Comparison of ENCODE assay signal across 12 cellular contexts in the genomic region with DNA sequence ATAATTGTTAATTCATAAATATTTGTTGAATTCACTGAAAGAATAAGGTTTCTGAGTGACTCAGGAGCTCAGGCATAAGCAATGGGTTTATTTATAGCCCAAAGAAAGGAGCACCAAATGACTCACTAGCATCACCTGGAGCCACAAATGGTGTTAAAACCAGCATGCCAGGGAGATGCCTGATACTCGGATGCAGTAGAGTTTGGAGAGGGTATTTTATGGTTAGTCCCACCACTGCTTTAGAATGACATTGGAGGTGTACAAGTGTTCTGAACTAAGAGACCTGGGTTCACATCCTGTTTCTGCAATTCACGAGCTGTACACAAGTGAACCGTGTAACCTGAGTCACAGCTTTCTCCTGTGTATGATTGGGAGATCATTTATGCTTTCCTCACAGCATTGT. TPM values are rescaled to one million over a fixed set of nuclear protein-coding genes. Genes with fewer than 3 reads are reported as not detected.
DNase-seq lines count a peak whose midpoint lies in the region; ATAC-seq and TF ChIP-seq lines count a peak whose summit lies in the region.
"Had no signal": no experiment of that assay in that cellular context is flagged by ENCODE, and none has a peak within 500 bp of the region (broad histone marks: within the 10 kb centered on the region; RNA-seq: fewer than 3 reads in every experiment).

No MANE protein-coding gene starts in this region.

- H3F3A ChIP-seq in PC-9 (ENCODE audit: insufficient read depth, low read depth), result 0 out of 2 replicates have a peak, but pooled peaks cover 3% of the 10 kb centered on the region

- H3K9me3 ChIP-seq in PC-9 (ENCODE audit: insufficient read depth, low read depth) (no peaks in the 10 kb centered on the region), trophoblast cell (ENCODE audit: insufficient read depth, low read depth, low read length) (no peaks in the 10 kb centered on the region)
- H3K9me3 ChIP-seq: A549, Peyer's patch had no signal

- H2BK12ac ChIP-seq in trophoblast cell (ENCODE audit: low read length), result no peak overlapping the region

- H4K20me1 ChIP-seq in PC-9 (ENCODE audit: insufficient read depth), result no peaks in the 10 kb centered on the region

- H3K4me3 ChIP-seq in fibroblast of mammary gland (ENCODE audit: control insufficient read depth, low read depth, low read length) (no peak overlapping the region), PC-9 (no peak overlapping the region), trophoblast cell (ENCODE audit: low read depth, low read length) (no peak overlapping the region)
- H3K4me3 ChIP-seq: A549, Peyer's patch, smooth muscle cell had no signal

- no peaks in the 10 kb centered on the region for H3K79me1 ChIP-seq in trophoblast cell (ENCODE audit: low read length)

- H3K27ac ChIP-seq in PC-9 (no peak overlapping the region), trophoblast cell (ENCODE audit: low read depth, low read length) (no peak overlapping the region)
- H3K27ac ChIP-seq: A549, Peyer's patch had no signal

- H3K4ac ChIP-seq in trophoblast cell (ENCODE audit: low read depth, low read length), result no peak overlapping the region

- H2BK120ac ChIP-seq in trophoblast cell (ENCODE audit: insufficient read depth, low read length, poor library complexity), result no peak overlapping the region

- TF ChIP-seq CTCF in fibroblast of mammary gland (conservative IDR thresholded peaks at IDR 0.05; ENCODE audit: control insufficient read depth, insufficient read depth, low read depth, low read length) (no peak), PC-9 (conservative IDR thresholded peaks at IDR 0.05) (no peak)

- H2AFZ ChIP-seq in PC-9 (no peak overlapping the region), trophoblast cell (ENCODE audit: insufficient read depth, low read length, poor library complexity) (no peak overlapping the region)

- DNase-seq in activated CD4-positive, CD25-positive, alpha-beta regulatory T cell (lab: John Stamatoyannopoulos, UW), result no peak
- peak; percentile 4 for DNase-seq in fibroblast of mammary gland (ENCODE audit: low read depth)
- DNase-seq in PC-9, result no peak
- DNase-seq in trophoblast cell, result no peak
- no peak for DNase-seq in central memory CD4-positive, alpha-beta T cell
- DNase-seq: NCI-H1436 treated with DMSO at 0.1 percent for 48 hours, Peyer's patch had no signal

- peak; percentile 68 to 79 for ATAC-seq in activated CD4-positive, CD25-positive, alpha-beta regulatory T cell treated with anti-CD3 and anti-CD28 coated beads, Interleukin-2, amount 50 U/mL, for 24 hours
- peak; percentile 48 for ATAC-seq in GM19467 (IDR thresholded peaks at IDR 0.05; ENCODE audit: unreplicated experiment)
- ATAC-seq in HG03175 (IDR thresholded peaks at IDR 0.05; ENCODE audit: unreplicated experiment), result peak; percentile 55
- ATAC-seq: A549 had no signal

- no peak overlapping the region for H4K8ac ChIP-seq in trophoblast cell (ENCODE audit: low read depth, low read length)

- H3K27me3 ChIP-seq in PC-9 (ENCODE audit: insufficient read depth, low read depth) (no peaks in the 10 kb centered on the region), trophoblast cell (ENCODE audit: insufficient read depth, low read length) (no peaks in the 10 kb centered on the region)
- H3K27me3 ChIP-seq: Peyer's patch had no signal

- BruUV-seq in PC-9 (replicated peaks; lab: Mats Ljungman, UMichigan), result no TSS peak

- H3K4me2 ChIP-seq in PC-9 (no peak overlapping the region), trophoblast cell (ENCODE audit: low read length) (no peak overlapping the region)
- H3K4me2 ChIP-seq: A549, smooth muscle cell had no signal

- H3K4me1 ChIP-seq in PC-9 (replicated peaks; ENCODE audit: insufficient read depth), result 0 out of 2 replicates have a peak, but pooled peaks cover 5% of the 10 kb centered on the region
- H3K4me1 ChIP-seq in trophoblast cell (ENCODE audit: control insufficient read depth in 1 of 2, insufficient read depth in 2 of 2, low read length in 2 of 2), result no peaks in the 10 kb centered on the region
- H3K4me1 ChIP-seq: Peyer's patch had no signal

- H2BK5ac ChIP-seq in trophoblast cell (ENCODE audit: low read depth, low read length, poor library complexity), result no peak overlapping the region

- no peaks in the 10 kb centered on the region for H3K9me2 ChIP-seq in PC-9 (ENCODE audit: insufficient read depth)

- no peak overlapping the region for H3K9ac ChIP-seq in trophoblast cell (ENCODE audit: low read length)

- no peak overlapping the region for H3K23ac ChIP-seq in trophoblast cell (ENCODE audit: low read length)

- no peak overlapping the region for H2AK5ac ChIP-seq in trophoblast cell (ENCODE audit: low read length)

- intact Hi-C loops in PC-9 (cut with micrococcal nuclease; ENCODE audit: unreplicated experiment), result loop anchor here (10.0 kb wide), 1 partner anchor 1512 kb away; the partner anchor contains the start of gene OXCT1

- WGBS in trophoblast cell (ENCODE audit: extremely low coverage, insufficient coverage, insufficient read length), result no CpG with 5 or more reads among the region's 3 CpGs

- no peaks in the 10 kb centered on the region for H3K36me3 ChIP-seq in PC-9 (ENCODE audit: low read depth)
- no peaks in the 10 kb centered on the region for H3K36me3 ChIP-seq in trophoblast cell (ENCODE audit: control insufficient read depth in 1 of 2, insufficient read depth in 2 of 2, low read length in 2 of 2)
- H3K36me3 ChIP-seq: Peyer's patch had no signal

- CTCF ChIA-PET in PC-9 (lab: Charles Lee), result no interaction called here

- no peaks in the 10 kb centered on the region for H3K79me2 ChIP-seq in PC-9 (ENCODE audit: low read depth)
- no peaks in the 10 kb centered on the region for H3K79me2 ChIP-seq in trophoblast cell (ENCODE audit: control insufficient read depth, insufficient read depth, low read length, poor library complexity)

- no peak overlapping the region for H3K18ac ChIP-seq in trophoblast cell (ENCODE audit: low read length)

- H3K14ac ChIP-seq in trophoblast cell (ENCODE audit: low read length), result no peak overlapping the region

- POLR2A ChIA-PET in PC-9 (lab: Charles Lee; ENCODE audit: unreplicated experiment), result interaction anchor here (0.6 to 0.7 kb wide), 3 partner anchors 96 to 512 kb away, joined by 3 to 5 read pairs (median 3); partner anchors contain the start of gene TMEM267

- no peak overlapping the region for H4K12ac ChIP-seq in trophoblast cell (ENCODE audit: low read depth, low read length)

- no peak overlapping the region for H4K91ac ChIP-seq in trophoblast cell (ENCODE audit: low read depth, low read length)

RNA-seq across cellular contexts. Expression of gene CCL28, which starts 25.2 kb away (rescaled TPM):
- total RNA-seq in PC-9 (2021), result 2.2 and 4.3 TPM in 2 replicates
- polyA plus RNA-seq in trophoblast cell (2013), result 0.19 and 0.42 TPM in 2 replicates
- polyA plus RNA-seq: smooth muscle cell had no signal
